ENCODE assay signal across 37 cellular contexts in the genomic region with DNA sequence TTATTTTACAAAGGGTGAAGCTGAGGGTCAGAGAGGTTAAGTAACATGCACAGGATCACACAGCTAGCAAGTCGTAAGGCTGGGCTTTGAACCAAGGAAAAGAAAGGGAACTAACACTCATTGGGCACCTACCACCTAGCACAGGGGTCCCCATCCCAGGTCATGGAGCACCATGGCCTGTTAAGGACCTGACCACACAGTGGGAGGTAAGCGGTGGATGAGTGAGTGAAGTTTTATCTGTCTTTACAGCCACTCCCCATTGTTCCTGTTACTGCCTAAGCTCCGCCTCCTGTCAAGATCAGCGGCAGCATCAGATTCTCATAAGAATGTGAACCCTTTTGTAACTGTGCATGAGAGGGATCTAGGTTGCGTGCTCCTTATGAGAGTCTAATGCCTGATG.
"Had no signal": no experiment of that assay in that cellular context is flagged by ENCODE, and none has a peak within 500 bp of the region (broad histone marks: within the 10 kb centered on the region; RNA-seq: fewer than 3 reads in every experiment).

No MANE protein-coding gene starts in this region.

- H3K4me1 Mint-ChIP-seq: activated naive CD8-positive, alpha-beta T cell treated with anti-CD3 and anti-CD28 coated beads for 36 hours; activated T-helper 17 cell treated with anti-CD3 and anti-CD28 coated beads, Interleukin-2, amount 50 U/mL, for 72 hours; central memory CD8-positive, alpha-beta T cell had no signal

- H3K27me3 Mint-ChIP-seq: activated naive CD4-positive, alpha-beta T cell treated with anti-CD3 and anti-CD28 coated beads, Interleukin-2, amount 10 ng/mL, durations not matched to agents 7 days and 5 days; activated naive CD4-positive, alpha-beta T cell treated with anti-CD3 and anti-CD28 coated beads, Interleukin-2, amount 50 U/mL, for 24 hours; activated naive CD8-positive, alpha-beta T cell treated with anti-CD3 and anti-CD28 coated beads, Interleukin-2, amount 10 ng/mL, durations not matched to agents 7 days and 5 days had no signal

- DNase-seq: activated effector memory CD4-positive, alpha-beta T cell treated with anti-CD3 and anti-CD28 coated beads, Interleukin-2, amount 50 U/mL, for 16 hours; activated effector memory CD4-positive, alpha-beta T cell treated with Interleukin-2 at 50 U/mL for 16 hours; activated gamma-delta T cell; activated gamma-delta T cell treated with Interleukin-2 at 50 U/mL for 16 hours; activated naive CD4-positive, alpha-beta T cell; activated naive CD4-positive, alpha-beta T cell treated with anti-CD3 and anti-CD28 coated beads for 36 hours; activated naive CD4-positive, alpha-beta T cell treated with anti-CD3 and anti-CD28 coated beads, Interleukin-2, amount 10 ng/mL, durations not matched to agents 7 days and 5 days; activated naive CD4-positive, alpha-beta T cell treated with anti-CD3 and anti-CD28 coated beads, Interleukin-2, amount 50 U/mL, for 16 hours; activated naive CD4-positive, alpha-beta T cell treated with Interleukin-2 at 50 U/mL for 16 hours; activated naive CD8-positive, alpha-beta T cell treated with anti-CD3 and anti-CD28 coated beads for 36 hours; activated naive CD8-positive, alpha-beta T cell treated with anti-CD3 and anti-CD28 coated beads, Interleukin-2, amount 10 ng/mL, durations not matched to agents 7 days and 5 days; activated naive CD8-positive, alpha-beta T cell treated with anti-CD3 and anti-CD28 coated beads, Interleukin-2, amount 50 U/mL, for 24 hours; activated T-cell treated with anti-CD3 and anti-CD28 coated beads, Interleukin-2, amount 50 U/mL, for 24 hours; activated T-cell treated with anti-CD3 and anti-CD28 coated beads, Interleukin-2, amount 50 U/mL, for 4 hours; activated T-cell treated with anti-CD3 and anti-CD28 coated beads, Interleukin-2, amount 50 U/mL, for 48 hours; activated T-cell treated with anti-CD3 and anti-CD28 coated beads, Interleukin-2, amount 50 U/mL, for 72 hours; adrenal gland; amniotic stem cell; amygdala; anterior cingulate cortex; aorta; body of pancreas; brain microvascular endothelial cell; caudate nucleus; central memory CD4-positive, alpha-beta T cell; cerebellar nuclear complex had no signal

- H3K27me3 ChIP-seq: adrenal gland, ascending aorta, body of pancreas, brain microvascular endothelial cell had no signal

- H3K4me3 ChIP-seq: adrenal gland, ascending aorta, body of pancreas, breast epithelium, cardiac muscle cell had no signal

- H3K27ac ChIP-seq: adrenal gland, ascending aorta, body of pancreas, brain microvascular endothelial cell, breast epithelium, cardiac muscle cell had no signal

- H3K27ac Mint-ChIP-seq: activated naive CD4-positive, alpha-beta T cell treated with anti-CD3 and anti-CD28 coated beads for 36 hours; activated naive CD4-positive, alpha-beta T cell treated with anti-CD3 and anti-CD28 coated beads, Interleukin-2, amount 10 ng/mL, durations not matched to agents 7 days and 5 days; activated naive CD4-positive, alpha-beta T cell treated with anti-CD3 and anti-CD28 coated beads, Interleukin-2, amount 50 U/mL, for 24 hours; activated naive CD4-positive, alpha-beta T cell treated with anti-CD3 and anti-CD28 coated beads, Interleukin-2, amount 50 U/mL, for 72 hours; activated naive CD8-positive, alpha-beta T cell; activated naive CD8-positive, alpha-beta T cell treated with anti-CD3 and anti-CD28 coated beads for 36 hours; activated naive CD8-positive, alpha-beta T cell treated with anti-CD3 and anti-CD28 coated beads, Interleukin-2, amount 10 ng/mL, durations not matched to agents 7 days and 5 days; activated naive CD8-positive, alpha-beta T cell treated with anti-CD3 and anti-CD28 coated beads, Interleukin-2, amount 50 U/mL, for 24 hours; activated T-cell treated with anti-CD3 and anti-CD28 coated beads, Interleukin-2, amount 50 U/mL, for 24 hours; activated T-cell treated with anti-CD3 and anti-CD28 coated beads, Interleukin-2, amount 50 U/mL, for 72 hours; activated T-helper 1 cell treated with anti-CD3 and anti-CD28 coated beads, Interleukin-12 subunit alpha, Interleukin-12 subunit beta, Interleukin-2, Interleukin-4 antibody, amounts not matched to agents 30 ng/mL and 10 ng/mL and 1 ng/mL, durations not matched to agents 14 hours and 24 hours and 36 hours; activated T-helper 17 cell treated with anti-CD3 and anti-CD28 coated beads, Interleukin-2, amount 50 U/mL, for 72 hours; activated T-helper 2 cell treated with anti-CD3 and anti-CD28 coated beads, Interferon-gamma antibody, Interleukin-2, Interleukin-4, amounts not matched to agents 10 μg/mL and 5 μg/mL and 100 μg/mL, durations not matched to agents 14 hours and 24 hours and 36 hours; brain had no signal

- H3K36me3 ChIP-seq: adrenal gland, ascending aorta, brain microvascular endothelial cell, breast epithelium, cardiac muscle cell had no signal

- H3K9me3 Mint-ChIP-seq: activated naive CD4-positive, alpha-beta T cell treated with anti-CD3 and anti-CD28 coated beads for 36 hours; activated naive CD4-positive, alpha-beta T cell treated with anti-CD3 and anti-CD28 coated beads, Interleukin-2, amount 10 ng/mL, durations not matched to agents 7 days and 5 days; activated naive CD4-positive, alpha-beta T cell treated with anti-CD3 and anti-CD28 coated beads, Interleukin-2, amount 50 U/mL, for 24 hours; activated naive CD4-positive, alpha-beta T cell treated with anti-CD3 and anti-CD28 coated beads, Interleukin-2, amount 50 U/mL, for 72 hours; activated naive CD8-positive, alpha-beta T cell treated with anti-CD3 and anti-CD28 coated beads for 36 hours; activated naive CD8-positive, alpha-beta T cell treated with anti-CD3 and anti-CD28 coated beads, Interleukin-2, amount 10 ng/mL, durations not matched to agents 7 days and 5 days; activated naive CD8-positive, alpha-beta T cell treated with anti-CD3 and anti-CD28 coated beads, Interleukin-2, amount 50 U/mL, for 24 hours; activated T-cell treated with anti-CD3 and anti-CD28 coated beads, Interleukin-2, amount 50 U/mL, for 24 hours; activated T-cell treated with anti-CD3 and anti-CD28 coated beads, Interleukin-2, amount 50 U/mL, for 4 hours; activated T-cell treated with anti-CD3 and anti-CD28 coated beads, Interleukin-2, amount 50 U/mL, for 72 hours; activated T-helper 1 cell treated with anti-CD3 and anti-CD28 coated beads, Interleukin-12 subunit alpha, Interleukin-12 subunit beta, Interleukin-2, Interleukin-4 antibody, amounts not matched to agents 30 ng/mL and 10 ng/mL and 1 ng/mL, durations not matched to agents 14 hours and 24 hours and 36 hours; activated T-helper 17 cell treated with anti-CD3 and anti-CD28 coated beads, Interleukin-2, amount 50 U/mL, for 72 hours; activated T-helper 2 cell treated with anti-CD3 and anti-CD28 coated beads, Interferon-gamma antibody, Interleukin-2, Interleukin-4, amounts not matched to agents 10 μg/mL and 5 μg/mL and 100 μg/mL, durations not matched to agents 14 hours and 24 hours and 36 hours; brain; central memory CD8-positive, alpha-beta T cell had no signal

- H3K4me1 ChIP-seq: adrenal gland, ascending aorta, body of pancreas, breast epithelium had no signal

- H3K36me3 Mint-ChIP-seq: activated naive CD4-positive, alpha-beta T cell treated with anti-CD3 and anti-CD28 coated beads, Interleukin-2, amount 10 ng/mL, durations not matched to agents 7 days and 5 days; activated naive CD4-positive, alpha-beta T cell treated with anti-CD3 and anti-CD28 coated beads, Interleukin-2, amount 50 U/mL, for 24 hours; activated naive CD4-positive, alpha-beta T cell treated with anti-CD3 and anti-CD28 coated beads, Interleukin-2, amount 50 U/mL, for 72 hours; activated naive CD8-positive, alpha-beta T cell; activated naive CD8-positive, alpha-beta T cell treated with anti-CD3 and anti-CD28 coated beads for 36 hours; brain had no signal

- H3K9me3 ChIP-seq: adrenal gland, ascending aorta, body of pancreas, breast epithelium had no signal

- H3K4me3 Mint-ChIP-seq: activated naive CD4-positive, alpha-beta T cell treated with anti-CD3 and anti-CD28 coated beads for 36 hours; activated naive CD4-positive, alpha-beta T cell treated with anti-CD3 and anti-CD28 coated beads, Interleukin-2, amount 10 ng/mL, durations not matched to agents 7 days and 5 days; activated naive CD4-positive, alpha-beta T cell treated with anti-CD3 and anti-CD28 coated beads, Interleukin-2, amount 50 U/mL, for 24 hours; activated naive CD8-positive, alpha-beta T cell; activated naive CD8-positive, alpha-beta T cell treated with anti-CD3 and anti-CD28 coated beads for 36 hours; activated naive CD8-positive, alpha-beta T cell treated with anti-CD3 and anti-CD28 coated beads, Interleukin-2, amount 10 ng/mL, durations not matched to agents 7 days and 5 days; activated naive CD8-positive, alpha-beta T cell treated with anti-CD3 and anti-CD28 coated beads, Interleukin-2, amount 50 U/mL, for 24 hours; activated T-cell treated with anti-CD3 and anti-CD28 coated beads, Interleukin-2, amount 50 U/mL, for 24 hours; activated T-cell treated with anti-CD3 and anti-CD28 coated beads, Interleukin-2, amount 50 U/mL, for 4 hours; activated T-cell treated with anti-CD3 and anti-CD28 coated beads, Interleukin-2, amount 50 U/mL, for 72 hours; activated T-helper 1 cell treated with anti-CD3 and anti-CD28 coated beads, Interleukin-12 subunit alpha, Interleukin-12 subunit beta, Interleukin-2, Interleukin-4 antibody, amounts not matched to agents 30 ng/mL and 10 ng/mL and 1 ng/mL, durations not matched to agents 14 hours and 24 hours and 36 hours; activated T-helper 17 cell treated with anti-CD3 and anti-CD28 coated beads, Interleukin-2, amount 50 U/mL, for 72 hours; brain; central memory CD8-positive, alpha-beta T cell had no signal

- ATAC-seq: activated naive CD4-positive, alpha-beta T cell treated with anti-CD3 and anti-CD28 coated beads, Interleukin-2, amount 50 U/mL, for 72 hours; activated naive CD8-positive, alpha-beta T cell treated with anti-CD3 and anti-CD28 coated beads, Interleukin-2, amount 50 U/mL, for 24 hours; activated T-cell treated with anti-CD3 and anti-CD28 coated beads, Interleukin-2, amount 50 U/mL, for 4 hours; activated T-cell treated with anti-CD3 and anti-CD28 coated beads, Interleukin-2, amount 50 U/mL, for 72 hours; activated T-helper 17 cell treated with anti-CD3 and anti-CD28 coated beads, Interleukin-2, amount 50 U/mL, for 72 hours; body of pancreas had no signal
